ENCODE assay signal across 19 cellular contexts in genomic region chr15:66065325-66065724, GRCh38.
DNase-seq lines count a peak whose midpoint lies in the region; FAIRE-seq and TF ChIP-seq lines count a peak whose summit lies in the region.
"Had no signal": no experiment of that assay in that cellular context is flagged by ENCODE, and none has a peak within 500 bp of the region (broad histone marks: within the 10 kb centered on the region; RNA-seq: fewer than 3 reads in every experiment).

No MANE protein-coding gene starts in this region.

- H3K79me1 ChIP-seq in H9 (ENCODE audit: insufficient read depth, low read depth, low read length, poor library complexity, severe bottlenecking), result no peaks in the 10 kb centered on the region
- no peaks in the 10 kb centered on the region; the same call in 1 of the 2 replicates for H3K79me1 ChIP-seq in H1 (ENCODE audit: low read depth, low read length)

- H4K20me1 ChIP-seq in H9 (ENCODE audit: control insufficient read depth, insufficient read depth, insufficient read length) (no peaks in the 10 kb centered on the region), H1 (replicated peaks in 1 of 2; ENCODE audit: control insufficient read depth in 1 of 2, insufficient read depth in 2 of 2, low read length in 2 of 2) (no peaks in the 10 kb centered on the region), SK-N-SH (ENCODE audit: insufficient read depth) (no peaks in the 10 kb centered on the region)

- no peak overlapping the region for H3K4me2 ChIP-seq in H9 (ENCODE audit: insufficient read depth, insufficient read length, low read length)
- no peak overlapping the region for H3K4me2 ChIP-seq in H1 (ENCODE audit: insufficient read depth in 1 of 2, low read depth in 2 of 2, low read length in 2 of 2)
- no peak overlapping the region for H3K4me2 ChIP-seq in SK-N-SH

- no peak for TF ChIP-seq EP300 in H1 (IDR thresholded peaks at IDR 0.05; ENCODE audit: borderline replicate concordance in 1 of 2, low read depth in 2 of 2, low read length in 2 of 2)
- TF ChIP-seq EP300 in SK-N-SH (IDR thresholded peaks at IDR 0.05; ENCODE audit: borderline replicate concordance in 1 of 2, low read depth in 1 of 2, low read length in 1 of 2), result no peak

- no peak overlapping the region for H3K27ac Mint-ChIP-seq in H9
- H3K27ac Mint-ChIP-seq: CD4-positive, CD25-positive, alpha-beta regulatory T cell; CD8-positive, alpha-beta memory T cell had no signal

- POLR2A ChIA-PET in H1 (lab: Charles Lee; ENCODE audit: partially characterized antibody) (no interaction called here), SK-N-SH (lab: Yijun Ruan, JAX) (no interaction called here)

- H3K9me3 Mint-ChIP-seq in H9, result no peaks in the 10 kb centered on the region

- peaks cover 46 to 51% of the 10 kb centered on the region in 2 experiments for H3K4me1 Mint-ChIP-seq in H9
- H3K4me1 Mint-ChIP-seq: CD4-positive, CD25-positive, alpha-beta regulatory T cell; CD8-positive, alpha-beta memory T cell had no signal

- H2BK120ac ChIP-seq in H9 (ENCODE audit: low read depth, low read length, poor library complexity, severe bottlenecking) (no peak overlapping the region), H1 (replicated peaks; ENCODE audit: low read depth, low read length) (no peak overlapping the region)

- H3K36me3 ChIP-seq in H1 (ENCODE audit: control insufficient read depth in 2 of 4, insufficient read depth in 4 of 4, low read length in 3 of 4), result no peaks in the 10 kb centered on the region
- H3K36me3 ChIP-seq in small intestine (ENCODE audit: control insufficient read depth in 2 of 2, insufficient read depth in 2 of 2, low read length in 2 of 2), result no peaks in the 10 kb centered on the region
- H3K36me3 ChIP-seq in SK-N-SH (replicated peaks in 1 of 2; ENCODE audit: control insufficient read depth in 1 of 2, insufficient read depth in 2 of 2, low read length in 1 of 2), result no peaks in the 10 kb centered on the region
- H3K36me3 ChIP-seq: BE2C had no signal

- H2BK5ac ChIP-seq in H9 (ENCODE audit: insufficient read length, low read length) (no peak overlapping the region), H1 (ENCODE audit: low read depth, low read length) (no peak overlapping the region)

- no peak overlapping the region for H2BK15ac ChIP-seq in H9 (ENCODE audit: low read depth, low read length)
- no peak overlapping the region for H2BK15ac ChIP-seq in H1 (ENCODE audit: low read length)

- H3K56ac ChIP-seq in H9 (ENCODE audit: insufficient read length, low read depth, low read length) (no peak overlapping the region), H1 (replicated peaks; ENCODE audit: insufficient read length, low read depth, low read length) (no peak overlapping the region)

- no peak overlapping the region for H4K8ac ChIP-seq in H9 (replicated peaks; ENCODE audit: insufficient read length, low read depth, low read length)
- H4K8ac ChIP-seq in H1 (ENCODE audit: extremely low read depth, insufficient read depth, low read length), result no peak overlapping the region

- no peak overlapping the region for H4K5ac ChIP-seq in H9 (ENCODE audit: insufficient read length, low read depth, low read length)
- no peak overlapping the region for H4K5ac ChIP-seq in H1 (ENCODE audit: insufficient read length, low read depth, low read length)

- H2AFZ ChIP-seq in H9 (ENCODE audit: low read length) (no peak overlapping the region), H1 (ENCODE audit: low read length) (no peak overlapping the region), SK-N-SH (ENCODE audit: low read depth) (no peak overlapping the region)

- H2BK12ac ChIP-seq in H9 (ENCODE audit: insufficient read length, low read depth, low read length), result no peak overlapping the region
- H2BK12ac ChIP-seq in H1 (ENCODE audit: low read depth, low read length), result peak overlapping the region; percentile 53; the same call in 1 of the 2 replicates

- no peaks in the 10 kb centered on the region for H3K9me2 ChIP-seq in SK-N-SH

- DNase-seq in H9, result no peak
- no peak for DNase-seq in H1 (ENCODE audit: low read depth in 1 of 2, low spot score in 2 of 2)
- peak; percentile 60 for DNase-seq in mucosa of gallbladder (ENCODE audit: low spot score)
- DNase-seq in small intestine, result peak; percentile 2
- DNase-seq in T1000 (lab: John Stamatoyannopoulos, UW), result no peak
- no peak for DNase-seq in NCI-H1930 (lab: John Stamatoyannopoulos, UW)
- no peak for DNase-seq in SK-N-SH
- DNase-seq: ACHN; BE2C; C1 segment of cervical spinal cord; Caco-2; CD4-positive, CD25-positive, alpha-beta regulatory T cell; CD8-positive, alpha-beta memory T cell; HCEC 1CT had no signal

- H2BK20ac ChIP-seq in H9 (ENCODE audit: low read depth, low read length, poor library complexity, severe bottlenecking), result no peak overlapping the region
- H2BK20ac ChIP-seq in H1 (ENCODE audit: low read length), result no peak overlapping the region

- H3K23ac ChIP-seq in H9 (ENCODE audit: insufficient read length, low read depth, low read length), result no peak overlapping the region
- no peak overlapping the region for H3K23ac ChIP-seq in H1 (ENCODE audit: insufficient read length)

- H3K79me2 ChIP-seq in H9 (ENCODE audit: insufficient read depth, low read length), result no peaks in the 10 kb centered on the region
- no peaks in the 10 kb centered on the region for H3K79me2 ChIP-seq in H1 (ENCODE audit: control insufficient read depth in 1 of 2, insufficient read depth in 2 of 2, low read length in 2 of 2)
- no peaks in the 10 kb centered on the region for H3K79me2 ChIP-seq in SK-N-SH (ENCODE audit: insufficient read depth)

- H3K27ac ChIP-seq in H9 (ENCODE audit: insufficient read length, low read depth, low read length) (no peak overlapping the region), H1 (ENCODE audit: low read depth, low read length) (no peak overlapping the region), small intestine (ENCODE audit: low read depth in 1 of 2, low read length in 1 of 2) (no peak overlapping the region), SK-N-SH (ENCODE audit: low read depth in 2 of 2, low read length in 1 of 2) (no peak overlapping the region)
- H3K27ac ChIP-seq: HL-60 had no signal

- H3K14ac ChIP-seq in H9 (ENCODE audit: insufficient read depth, low read length) (no peak overlapping the region), H1 (ENCODE audit: insufficient read length) (no peak overlapping the region)

- no peak for TF ChIP-seq POLR2A in H1 (IDR thresholded peaks at IDR 0.05; ENCODE audit: control extremely low read depth in 1 of 2, low read depth in 2 of 2, low read length in 2 of 2)

- H3K9me3 ChIP-seq in H9 (ENCODE audit: control insufficient read depth, low read depth, low read length), result no peaks in the 10 kb centered on the region
- peaks cover 2 to 8% of the 10 kb centered on the region in 2 experiments; a peak in 2 of 4 replicates for H3K9me3 ChIP-seq in H1 (ENCODE audit: insufficient read depth in 2 of 2, low read depth in 1 of 2, low read length in 1 of 2)
- no peaks in the 10 kb centered on the region for H3K9me3 ChIP-seq in small intestine (ENCODE audit: control insufficient read depth, low read depth)
- no peaks in the 10 kb centered on the region for H3K9me3 ChIP-seq in SK-N-SH
- H3K9me3 ChIP-seq: BE2C, Caco-2 had no signal

- H4K91ac ChIP-seq in H9 (ENCODE audit: insufficient read length, low read depth, low read length) (no peak overlapping the region), H1 (replicated peaks; ENCODE audit: insufficient read length, low read length) (no peak overlapping the region)

- WGBS in H9 (ENCODE audit: extremely low coverage, insufficient read length, low lambda C conversion rate), result no CpG with 5 or more reads among the region's 6 CpGs
- WGBS in H1 (ENCODE audit: extremely low coverage in 1 of 2, insufficient coverage in 1 of 2, insufficient read length in 1 of 2, insufficient replicate concordance in 2 of 2, low coverage in 1 of 2, low lambda C conversion rate in 2 of 2, missing lambda C conversion rate in 1 of 2), 2 experiments, result 63% methylated on average over 6 of the region's 6 CpGs; no CpG with 5 or more reads in 1 of the 2 experiments
- WGBS in small intestine, 3 donors, result 30 to 50% (median 32%) methylated on average over 6 of the region's 6 CpGs
- WGBS in SK-N-SH (ENCODE audit: low lambda C conversion rate), result 57% methylated on average over 6 of the region's 6 CpGs

- H3K4ac ChIP-seq in H9 (ENCODE audit: low read depth, low read length), result no peak overlapping the region
- H3K4ac ChIP-seq in H1 (replicated peaks; ENCODE audit: insufficient read length, low read depth, low read length), result no peak overlapping the region

- peaks cover 0 to 8% (median 0%) of the 10 kb centered on the region in 3 experiments; a peak in 2 of 7 replicates for H3K36me3 Mint-ChIP-seq in H9 (ENCODE audit: insufficient read depth in 1 of 3, low read depth in 3 of 3)
- H3K36me3 Mint-ChIP-seq: CD4-positive, CD25-positive, alpha-beta regulatory T cell; CD8-positive, alpha-beta memory T cell had no signal

- peaks cover 7% of the 10 kb centered on the region; the same call in 1 of the 2 replicates for H3K4me1 ChIP-seq in H9 (ENCODE audit: insufficient read depth, low read length)
- peaks cover 15 to 38% (median 28%) of the 10 kb centered on the region in 4 experiments for H3K4me1 ChIP-seq in H1 (replicated peaks in 1 of 4; ENCODE audit: control insufficient read depth in 3 of 4, insufficient read depth in 4 of 4, low read length in 3 of 4)
- no peaks in the 10 kb centered on the region for H3K4me1 ChIP-seq in small intestine (ENCODE audit: control insufficient read depth in 2 of 2, insufficient read depth in 1 of 2, low read depth in 1 of 2, low read length in 1 of 2)
- peaks cover 0 to 11% of the 10 kb centered on the region in 2 experiments; a peak in 1 of 4 replicates for H3K4me1 ChIP-seq in SK-N-SH (ENCODE audit: control insufficient read depth in 1 of 2, insufficient read depth in 2 of 2, low read depth in 1 of 2, low read length in 1 of 2)
- H3K4me1 ChIP-seq: BE2C, Caco-2 had no signal

- no peak overlapping the region for H3T11ph ChIP-seq in H9 (ENCODE audit: low read length)

- no peaks in the 10 kb centered on the region for H3F3A ChIP-seq in SK-N-SH (replicated peaks; ENCODE audit: insufficient read depth)

- H3K4me3 ChIP-seq in H1 (ENCODE audit: extremely low read depth in 1 of 4, insufficient read depth in 2 of 4, low read depth in 3 of 4, low read length in 4 of 4) (no peak overlapping the region), small intestine (ENCODE audit: low read depth in 1 of 2, low read length in 2 of 2) (no peak overlapping the region), SK-N-SH (ENCODE audit: low read depth in 2 of 2, low read length in 1 of 2) (no peak overlapping the region)

- CTCF ChIA-PET in H1 (lab: Charles Lee; ENCODE audit: partially characterized antibody) (interaction anchor here (0.9 to 1.2 kb wide), 4 partner anchors 16 to 442 kb away, joined by 3 read pairs; no protein-coding TSS in a partner anchor), SK-N-SH (lab: Yijun Ruan, JAX) (no interaction called here)

- peaks cover 4% of the 10 kb centered on the region; the same call in 1 of the 2 replicates for H3K27me3 Mint-ChIP-seq in H9 (ENCODE audit: low read depth)

- TF ChIP-seq RAD21 in H1 (IDR thresholded peaks at IDR 0.05 in 1 of 2, conservative IDR thresholded peaks at IDR 0.05 in 1 of 2; ENCODE audit: low read depth in 2 of 2, low read length in 2 of 2) (no peak), SK-N-SH (IDR thresholded peaks at IDR 0.05; ENCODE audit: low read length) (no peak)

- FAIRE-seq in H1 (lab: Jason Lieb, UNC) (no peak), small intestine (lab: Jason Lieb, UNC) (no peak)
- FAIRE-seq: A204.1, D721Med, G401.6, GM12891 had no signal

- H3K23me2 ChIP-seq in H9 (ENCODE audit: insufficient read length, low read depth, low read length, poor library complexity, severe bottlenecking) (no peaks in the 10 kb centered on the region), H1 (ENCODE audit: low read depth, low read length) (no peaks in the 10 kb centered on the region)

- TF ChIP-seq CTCF in H9 (conservative IDR thresholded peaks at IDR 0.05), result no peak
- no peak for TF ChIP-seq CTCF in H1 (IDR thresholded peaks at IDR 0.05; ENCODE audit: control extremely low read depth in 1 of 3, insufficient read depth in 1 of 3, low read depth in 1 of 3, low read length in 3 of 3)
- TF ChIP-seq CTCF in SK-N-SH (IDR thresholded peaks at IDR 0.05), result no peak

- H3K27me3 ChIP-seq in H9 (ENCODE audit: insufficient read depth, low read length), result no peaks in the 10 kb centered on the region
- no peaks in the 10 kb centered on the region for H3K27me3 ChIP-seq in H1 (replicated peaks in 1 of 4; ENCODE audit: control insufficient read depth in 3 of 4, extremely low read depth in 1 of 4, insufficient read depth in 3 of 4, low read length in 3 of 4)
- no peaks in the 10 kb centered on the region for H3K27me3 ChIP-seq in small intestine (ENCODE audit: control insufficient read depth in 2 of 2, insufficient read depth in 2 of 2, low read length in 2 of 2)
- H3K27me3 ChIP-seq in SK-N-SH (ENCODE audit: insufficient read depth), result peaks cover 6% of the 10 kb centered on the region; the same call in 1 of the 2 replicates
- H3K27me3 ChIP-seq: BE2C had no signal

- no peak overlapping the region for H2AK5ac ChIP-seq in H9 (ENCODE audit: insufficient read length, low read length)
- H2AK5ac ChIP-seq in H1 (ENCODE audit: low read depth, low read length), result no peak overlapping the region

- H3K9ac ChIP-seq in H9 (ENCODE audit: extremely low read depth, insufficient read length, low read length), result no peak overlapping the region
- no peak overlapping the region for H3K9ac ChIP-seq in H1 (replicated peaks in 1 of 4; ENCODE audit: extremely low read depth in 1 of 4, low read depth in 3 of 4, low read length in 3 of 4)
- H3K9ac ChIP-seq in SK-N-SH, result no peak overlapping the region

- H3K4me3 Mint-ChIP-seq in H9, result no peak overlapping the region
- H3K4me3 Mint-ChIP-seq: CD4-positive, CD25-positive, alpha-beta regulatory T cell; CD8-positive, alpha-beta memory T cell had no signal

- H3K18ac ChIP-seq in H9 (ENCODE audit: insufficient read length, low read depth, low read length), result peak overlapping the region; percentile 54
- peak overlapping the region; percentile 26; the same call in 1 of the 2 replicates for H3K18ac ChIP-seq in H1 (ENCODE audit: extremely low read depth, low read length)

Comparison
In these comparisons a context has a peak if more than half of its experiments do, and no peak if none do; other contexts are left out.
1. DNase-seq: peak in mucosa of gallbladder (single experiment) and small intestine (single experiment); none in H9 (single experiment), H1 (0 of 2), T1000 (single experiment), NCI-H1930 (0 of 2) and SK-N-SH (single experiment).